In genomic region chr14:21068521-21069387, GRCh38 we compare ENCODE assay signal across 8 cellular contexts. TPM values are rescaled to one million over a fixed set of nuclear protein-coding genes. Genes with fewer than 3 reads are reported as not detected.
A peak's percentile ranks its signal among the peaks of the same experiment; 100 is the strongest.
DNase-seq lines count a peak whose midpoint lies in the region; ATAC-seq and TF ChIP-seq lines count a peak whose summit lies in the region.

No MANE protein-coding gene starts in this region.

- peak overlapping the region; percentile 94 for H2AFZ ChIP-seq in parathyroid adenoma

- DNase-seq in DMS53 (lab: John Stamatoyannopoulos, UW) (peak; percentile 65), LoVo (ENCODE audit: low spot score) (peak; percentile 49), RWPE1 (ENCODE audit: low spot score) (peak; percentile 78), ascending aorta (ENCODE audit: low spot score in 2 of 2) (peak in 1 of 2 donors; percentile 83), right cardiac atrium (peak; percentile 52 to 79 (median 76))

- H3K36me3 ChIP-seq in ascending aorta = peaks cover 2 to 8% of the 10 kb centered on the region in 2 donors
- no peaks in the 10 kb centered on the region for H3K36me3 ChIP-seq in parathyroid adenoma (ENCODE audit: control insufficient read depth, insufficient read depth, low read length)

- intact Hi-C loops in ascending aorta (cut with DNase I) = loop anchor here (1.0 kb wide), 2 partner anchors 24 to 36 kb away; no protein-coding TSS in a partner anchor
- intact Hi-C loops in right cardiac atrium (cut with DNase I) = loop anchor here in 2 of 4 donors (2.0 to 5.0 kb wide), 2 partner anchors 36 to 39 kb away; no protein-coding TSS in a partner anchor

- peak; percentile 71 for TF ChIP-seq CTCF in RWPE1 (conservative IDR thresholded peaks at IDR 0.05; ENCODE audit: low read depth)
- TF ChIP-seq CTCF in ascending aorta (IDR thresholded peaks at IDR 0.05) = peak; percentile 67 to 81 (median 68)
- peak; percentile 79 for TF ChIP-seq CTCF in parathyroid adenoma (IDR thresholded peaks at IDR 0.05)

- H3K4me1 ChIP-seq in ascending aorta (peaks cover 11 to 25% of the 10 kb centered on the region in 2 donors), right cardiac atrium (ENCODE audit: control insufficient read depth, insufficient read depth, low read length) (peaks cover 3% of the 10 kb centered on the region), parathyroid adenoma (peaks cover 25% of the 10 kb centered on the region)

- H3K79me2 ChIP-seq in parathyroid adenoma = peaks cover 2% of the 10 kb centered on the region

- H3K4me2 ChIP-seq in parathyroid adenoma (ENCODE audit: low read length) = peak overlapping the region; percentile 96

- no peak overlapping the region; the same call in 1 of the 2 replicates for H3K27ac ChIP-seq in RWPE1
- peak overlapping the region; percentile 95 to 96 for H3K27ac ChIP-seq in ascending aorta
- peak overlapping the region; percentile 20 for H3K27ac ChIP-seq in right cardiac atrium (ENCODE audit: low read length)
- H3K27ac ChIP-seq in parathyroid adenoma = peak overlapping the region; percentile 61

- WGBS in right cardiac atrium = 1% methylated on average over 45 of the region's 45 CpGs

- H3K9me3 ChIP-seq in ascending aorta (no peaks in the 10 kb centered on the region), right cardiac atrium (ENCODE audit: control insufficient read depth, low read length) (no peaks in the 10 kb centered on the region), parathyroid adenoma (ENCODE audit: control insufficient read depth, low read length) (no peaks in the 10 kb centered on the region)

- H3K27me3 ChIP-seq in ascending aorta (no peaks in the 10 kb centered on the region), right cardiac atrium (ENCODE audit: control insufficient read depth, insufficient read depth) (no peaks in the 10 kb centered on the region), parathyroid adenoma (ENCODE audit: control insufficient read depth, insufficient read depth, low read length) (no peaks in the 10 kb centered on the region)

- H3K9ac ChIP-seq in parathyroid adenoma = no peak overlapping the region

- H3K4me3 ChIP-seq in ascending aorta = peak overlapping the region; percentile 68 to 83
- peak overlapping the region; percentile 70 for H3K4me3 ChIP-seq in right cardiac atrium (ENCODE audit: low read length)
- peak overlapping the region; percentile 4 for H3K4me3 ChIP-seq in parathyroid adenoma (ENCODE audit: low read depth, low read length)

- CTCF ChIA-PET in RWPE1 (lab: Yijun Ruan, JAX) = interaction anchor here (0.5 to 3.0 kb wide), 14 partner anchors 8 to 453 kb away, joined by 3 to 70 read pairs (median 4); partner anchors contain the start of genes RNASE7 and TMEM253

- POLR2A ChIA-PET in RWPE1 (lab: Yijun Ruan, JAX; ENCODE audit: low non-redundant PET) = interaction anchor here (0.6 kb wide), 1 partner anchor 202 kb away, joined by 6 read pairs; no protein-coding TSS in a partner anchor

- ATAC-seq in right cardiac atrium = peak; percentile 43 to 44
- ATAC-seq in HG03571 (IDR thresholded peaks at IDR 0.05; ENCODE audit: unreplicated experiment) = no peak
- ATAC-seq in HG02981 (IDR thresholded peaks at IDR 0.05; ENCODE audit: unreplicated experiment) = no peak

RNA-seq across cellular contexts. Expression of gene ARHGEF40, which starts 1.4 kb away (rescaled TPM):
- total RNA-seq in ascending aorta (64.8 TPM), right cardiac atrium (10 to 100 TPM; 19.8 to 25.8 (median 21.0) TPM)
- polyA plus RNA-seq in right cardiac atrium = 15.1 TPM

RNA-seq across cellular contexts. Expression of gene RNASE8, which starts 11.1 kb away (rescaled TPM):
- total RNA-seq in ascending aorta (not detected), right cardiac atrium (not detected)
- polyA plus RNA-seq in right cardiac atrium = not detected

RNA-seq across cellular contexts. Expression of gene RNASE7, which starts 26.6 kb away (rescaled TPM):
- total RNA-seq in ascending aorta = not detected
- not detected for total RNA-seq in right cardiac atrium
- polyA plus RNA-seq in right cardiac atrium = not detected

RNA-seq across cellular contexts. Expression of gene ZNF219, which starts 29.7 kb away (rescaled TPM):
- 62.9 TPM for total RNA-seq in ascending aorta
- 10 to 100 TPM; 49.1 to 62.4 (median 56.1) TPM for total RNA-seq in right cardiac atrium
- polyA plus RNA-seq in right cardiac atrium = 68.6 TPM

RNA-seq across cellular contexts. Expression of gene TMEM253, which starts 32.1 kb away (rescaled TPM):
- total RNA-seq in ascending aorta = not detected
- under 1 TPM; 0.28 to 0.63 (median 0.29) TPM for total RNA-seq in right cardiac atrium
- polyA plus RNA-seq in right cardiac atrium = 0.57 TPM

Comparison
In these comparisons a context has a peak if more than half of its experiments do, and no peak if none do; other contexts are left out.
1. H3K4me3 ChIP-seq: peak in every context shown above with its lines; median percentile 76 in ascending aorta; 70 in right cardiac atrium; 4 in parathyroid adenoma.
2. ATAC-seq: peak in right cardiac atrium (2 of 2); none in HG03571 (single experiment) and HG02981 (single experiment).
3. Peak in every context shown above with its lines, with median percentiles within 50 percentile points of each other: CTCF ChIP-seq.